In genomic region chr12:53180270-53180930, GRCh38 we compare ENCODE assay signal across 1 cellular context.
TF ChIP-seq lines count a peak whose summit lies in the region.

A gene with protein sequence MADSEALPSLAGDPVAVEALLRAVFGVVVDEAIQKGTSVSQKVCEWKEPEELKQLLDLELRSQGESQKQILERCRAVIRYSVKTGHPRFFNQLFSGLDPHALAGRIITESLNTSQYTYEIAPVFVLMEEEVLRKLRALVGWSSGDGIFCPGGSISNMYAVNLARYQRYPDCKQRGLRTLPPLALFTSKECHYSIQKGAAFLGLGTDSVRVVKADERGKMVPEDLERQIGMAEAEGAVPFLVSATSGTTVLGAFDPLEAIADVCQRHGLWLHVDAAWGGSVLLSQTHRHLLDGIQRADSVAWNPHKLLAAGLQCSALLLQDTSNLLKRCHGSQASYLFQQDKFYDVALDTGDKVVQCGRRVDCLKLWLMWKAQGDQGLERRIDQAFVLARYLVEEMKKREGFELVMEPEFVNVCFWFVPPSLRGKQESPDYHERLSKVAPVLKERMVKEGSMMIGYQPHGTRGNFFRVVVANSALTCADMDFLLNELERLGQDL (minus strand): TSS chr12:53180925. CDS start chr12:53173470, 7,455 bp downstream.
ZNF740 (plus strand) TSS chr12:53180722; CDS start chr12:53181984, 1,262 bp downstream.

TF ChIP-seq in GM23338, 12 proteins besides CTCF, POLR2A, EP300 and RAD21:
- TF ChIP-seq ZNF331 (CRISPR knock-in tag; IDR thresholded peaks at IDR 0.05; ENCODE audit: low read depth) (no peak), ETS1 (IDR thresholded peaks at IDR 0.05) (peak; percentile 54; the same call in 1 of the 2 replicates), NANOG (IDR thresholded peaks at IDR 0.05; ENCODE audit: borderline replicate concordance) (no peak), CREB1 (CRISPR knock-in tag; IDR thresholded peaks at IDR 0.05; ENCODE audit: low read depth) (0 out of 2 replicates have a peak, but pooled peaks have one; percentile 35), STAT1 (IDR thresholded peaks at IDR 0.05; ENCODE audit: unreplicated experiment) (no peak), POLR2AphosphoS5 (IDR thresholded peaks at IDR 0.05; ENCODE audit: low read depth) (peak; percentile 31; the same call in 1 of the 2 replicates), EZH2phosphoT487 (IDR thresholded peaks at IDR 0.05; ENCODE audit: unreplicated experiment) (no peak), ZNF114 (CRISPR knock-in tag; IDR thresholded peaks at IDR 0.05) (no peak), ZNF462 (CRISPR knock-in tag; IDR thresholded peaks at IDR 0.05) (no peak), JUNB (IDR thresholded peaks at IDR 0.05; ENCODE audit: unreplicated experiment) (no peak), EZH2 (IDR thresholded peaks at IDR 0.05; ENCODE audit: low read depth, unreplicated experiment) (peak; percentile 19)
- TF ChIP-seq, protein P1, sequence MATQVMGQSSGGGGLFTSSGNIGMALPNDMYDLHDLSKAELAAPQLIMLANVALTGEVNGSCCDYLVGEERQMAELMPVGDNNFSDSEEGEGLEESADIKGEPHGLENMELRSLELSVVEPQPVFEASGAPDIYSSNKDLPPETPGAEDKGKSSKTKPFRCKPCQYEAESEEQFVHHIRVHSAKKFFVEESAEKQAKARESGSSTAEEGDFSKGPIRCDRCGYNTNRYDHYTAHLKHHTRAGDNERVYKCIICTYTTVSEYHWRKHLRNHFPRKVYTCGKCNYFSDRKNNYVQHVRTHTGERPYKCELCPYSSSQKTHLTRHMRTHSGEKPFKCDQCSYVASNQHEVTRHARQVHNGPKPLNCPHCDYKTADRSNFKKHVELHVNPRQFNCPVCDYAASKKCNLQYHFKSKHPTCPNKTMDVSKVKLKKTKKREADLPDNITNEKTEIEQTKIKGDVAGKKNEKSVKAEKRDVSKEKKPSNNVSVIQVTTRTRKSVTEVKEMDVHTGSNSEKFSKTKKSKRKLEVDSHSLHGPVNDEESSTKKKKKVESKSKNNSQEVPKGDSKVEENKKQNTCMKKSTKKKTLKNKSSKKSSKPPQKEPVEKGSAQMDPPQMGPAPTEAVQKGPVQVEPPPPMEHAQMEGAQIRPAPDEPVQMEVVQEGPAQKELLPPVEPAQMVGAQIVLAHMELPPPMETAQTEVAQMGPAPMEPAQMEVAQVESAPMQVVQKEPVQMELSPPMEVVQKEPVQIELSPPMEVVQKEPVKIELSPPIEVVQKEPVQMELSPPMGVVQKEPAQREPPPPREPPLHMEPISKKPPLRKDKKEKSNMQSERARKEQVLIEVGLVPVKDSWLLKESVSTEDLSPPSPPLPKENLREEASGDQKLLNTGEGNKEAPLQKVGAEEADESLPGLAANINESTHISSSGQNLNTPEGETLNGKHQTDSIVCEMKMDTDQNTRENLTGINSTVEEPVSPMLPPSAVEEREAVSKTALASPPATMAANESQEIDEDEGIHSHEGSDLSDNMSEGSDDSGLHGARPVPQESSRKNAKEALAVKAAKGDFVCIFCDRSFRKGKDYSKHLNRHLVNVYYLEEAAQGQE (IDR thresholded peaks at IDR 0.05; ENCODE audit: unreplicated experiment) = no peak
TF ChIP-seq in GM23338: peak in this region for 4.
